26 cellular contexts compared by ENCODE assay signal in genomic region chr3:156637480-156638022, GRCh38. TPM values are rescaled to one million over a fixed set of nuclear protein-coding genes. Genes with fewer than 3 reads are reported as not detected.
DNase-seq lines count a peak whose midpoint lies in the region; ATAC-seq, FAIRE-seq and TF ChIP-seq lines count a peak whose summit lies in the region.
"Had no signal": no experiment of that assay in that cellular context is flagged by ENCODE, and none has a peak within 500 bp of the region (broad histone marks: within the 10 kb centered on the region; RNA-seq: fewer than 3 reads in every experiment).

No MANE protein-coding gene starts in this region.

- ATAC-seq in GM12878 (peak; percentile 37; the same call in 1 of the 3 replicates), upper lobe of right lung (no peak)
- ATAC-seq: A549, Panc1 had no signal

- H3K27ac ChIP-seq in GM12878 (ENCODE audit: control insufficient read depth, insufficient read depth) (no peak overlapping the region), keratinocyte (ENCODE audit: control insufficient read depth, insufficient read depth, low read length) (no peak overlapping the region), upper lobe of right lung (no peak overlapping the region)
- H3K27ac ChIP-seq: A549; BLaER1 treated with 17β-estradiol and CSF1 and Interleukin-3, amounts not matched to agents 10 nM and 100 nM; HL-60; RWPE1 had no signal

- H4K20me1 ChIP-seq in GM12878 (ENCODE audit: control insufficient read depth, insufficient read depth) (no peaks in the 10 kb centered on the region), keratinocyte (ENCODE audit: control insufficient read depth, extremely low read depth, insufficient read depth, low read length) (no peaks in the 10 kb centered on the region)
- H4K20me1 ChIP-seq: BLaER1 treated with 17β-estradiol and CSF1 and Interleukin-3, amounts not matched to agents 10 nM and 100 nM had no signal

- RAD21 ChIA-PET in GM12878 (lab: Charles Lee; ENCODE audit: unreplicated experiment), result no interaction called here

- no peak for TF ChIP-seq POLR2A in GM12878 (IDR thresholded peaks at IDR 0.05; ENCODE audit: low read depth, low read length)

- no peak for TF ChIP-seq CTCF in GM12878 (IDR thresholded peaks at IDR 0.05 in 2 of 3, conservative IDR thresholded peaks at IDR 0.05 in 1 of 3; ENCODE audit: control insufficient read depth in 2 of 3, extremely low read depth in 1 of 3, insufficient read depth in 1 of 3, low read depth in 3 of 3, low read length in 3 of 3)
- no peak for TF ChIP-seq CTCF in keratinocyte (optimal IDR thresholded peaks at IDR 0.05 in 1 of 3, IDR thresholded peaks at IDR 0.05 in 1 of 3, conservative IDR thresholded peaks at IDR 0.05 in 1 of 3; ENCODE audit: extremely low read depth in 1 of 3, insufficient read depth in 2 of 3, low read length in 3 of 3)
- TF ChIP-seq CTCF in upper lobe of right lung (IDR thresholded peaks at IDR 0.05), result no peak
- no peak for TF ChIP-seq CTCF in GM10248 (IDR thresholded peaks at IDR 0.05; ENCODE audit: control extremely low read depth, extremely low read depth, low read depth, missing control alignments)

- no peak for TF ChIP-seq RAD21 in GM12878 (IDR thresholded peaks at IDR 0.05; ENCODE audit: insufficient read depth, low read depth, low read length)

- H3K4me2 ChIP-seq in GM12878 (ENCODE audit: control insufficient read depth, insufficient read depth) (no peak overlapping the region), keratinocyte (ENCODE audit: control insufficient read depth, extremely low read depth, insufficient read depth, low read depth, low read length) (no peak overlapping the region)
- H3K4me2 ChIP-seq: A549; BLaER1 treated with 17β-estradiol and CSF1 and Interleukin-3, amounts not matched to agents 10 nM and 100 nM had no signal

- H3K36me3 ChIP-seq in GM12878 (ENCODE audit: control insufficient read depth in 2 of 2, insufficient read depth in 2 of 2, low read length in 1 of 2), result no peaks in the 10 kb centered on the region
- no peaks in the 10 kb centered on the region for H3K36me3 ChIP-seq in keratinocyte (ENCODE audit: control insufficient read depth in 2 of 2, extremely low read depth in 1 of 2, insufficient read depth in 2 of 2, low read length in 2 of 2)
- no peaks in the 10 kb centered on the region for H3K36me3 ChIP-seq in upper lobe of right lung
- H3K36me3 ChIP-seq: BLaER1 treated with 17β-estradiol and CSF1 and Interleukin-3, amounts not matched to agents 10 nM and 100 nM had no signal

- no TSS peak for BruUV-seq in GM12878 (replicated peaks; lab: Mats Ljungman, UMichigan)

- H3K9ac ChIP-seq in GM12878 (ENCODE audit: control insufficient read depth, insufficient read depth, low read length), result no peak overlapping the region
- H3K9ac ChIP-seq in keratinocyte (ENCODE audit: control insufficient read depth, extremely low read depth, insufficient read depth, low read length), result no peak overlapping the region
- H3K9ac ChIP-seq: BLaER1 treated with 17β-estradiol and CSF1 and Interleukin-3, amounts not matched to agents 10 nM and 100 nM had no signal

- intact Hi-C loops in GM12878 (cut with micrococcal nuclease; ENCODE audit: unreplicated experiment), result no loop called here
- intact Hi-C loops in upper lobe of right lung (cut with DNase I), result no loop called here

- FAIRE-seq in GM12878 (lab: Jason Lieb, UNC) (no peak), keratinocyte (lab: Jason Lieb, UNC) (peak; percentile 69)
- FAIRE-seq: A549, G401.6, GM12891, H54 had no signal

- H3K4me1 ChIP-seq in GM12878 (ENCODE audit: control insufficient read depth, insufficient read depth, low read length) (no peaks in the 10 kb centered on the region; the same call in 1 of the 2 replicates), keratinocyte (ENCODE audit: control insufficient read depth, extremely low read depth, insufficient read depth, low read length) (peaks cover 8% of the 10 kb centered on the region), upper lobe of right lung (peaks cover 7% of the 10 kb centered on the region)
- H3K4me1 ChIP-seq: A549 had no signal

- in situ Hi-C loops in GM12878 (cut with MboI), result no loop called here

- dilution Hi-C loops in keratinocyte (cut with MboI; ENCODE audit: extremely low pct_ligation_motif_present, low sequenced_read_pairs), result no loop called here

- TF ChIP-seq EP300 in GM12878 (IDR thresholded peaks at IDR 0.05; ENCODE audit: borderline replicate concordance in 1 of 2, control insufficient read depth in 1 of 2, low read depth in 2 of 2, low read length in 2 of 2), result no peak

- POLR2A ChIA-PET in GM12878 (lab: Charles Lee) (interaction anchor here (0.6 kb wide), 1 partner anchor 183 kb away, joined by 3 read pairs; no protein-coding TSS in a partner anchor), GM10248 (lab: Yijun Ruan, JAX) (interaction anchor here (0.7 kb wide), 1 partner anchor 541 kb away, joined by 7 read pairs; no protein-coding TSS in a partner anchor)

- H3K9me3 ChIP-seq in GM12878 (replicated peaks; ENCODE audit: control insufficient read depth, insufficient read depth, low read length) (no peaks in the 10 kb centered on the region), keratinocyte (ENCODE audit: control insufficient read depth, low read depth, low read length) (no peaks in the 10 kb centered on the region), upper lobe of right lung (no peaks in the 10 kb centered on the region)
- H3K9me3 ChIP-seq: A549; BLaER1 treated with 17β-estradiol and CSF1 and Interleukin-3, amounts not matched to agents 10 nM and 100 nM had no signal

- no peaks in the 10 kb centered on the region for H3K27me3 ChIP-seq in GM12878 (replicated peaks in 1 of 2; ENCODE audit: control insufficient read depth in 2 of 2, insufficient read depth in 2 of 2, low read length in 1 of 2)
- no peaks in the 10 kb centered on the region for H3K27me3 ChIP-seq in keratinocyte (ENCODE audit: control insufficient read depth, extremely low read depth, insufficient read depth, low read length)
- no peaks in the 10 kb centered on the region for H3K27me3 ChIP-seq in upper lobe of right lung
- H3K27me3 ChIP-seq: BLaER1 treated with 17β-estradiol and CSF1 and Interleukin-3, amounts not matched to agents 10 nM and 100 nM had no signal

- no peak overlapping the region for H3K4me3 ChIP-seq in GM12878
- no peak overlapping the region for H3K4me3 ChIP-seq in keratinocyte (ENCODE audit: control insufficient read depth in 2 of 3, extremely low read depth in 1 of 3, insufficient read depth in 2 of 3, low read depth in 1 of 3, low read length in 3 of 3)
- no peak overlapping the region for H3K4me3 ChIP-seq in upper lobe of right lung
- H3K4me3 ChIP-seq: A549; BLaER1 treated with 17β-estradiol and CSF1 and Interleukin-3, amounts not matched to agents 10 nM and 100 nM had no signal

- SMC1A ChIA-PET in GM12878 (lab: Charles Lee; ENCODE audit: uncharacterized antibody, unreplicated experiment), result interaction anchor here (0.9 to 3.4 kb wide), 3 partner anchors 10 to 83 kb away, joined by 3 to 9 read pairs (median 3); partner anchors contain the start of gene SSR3

- 34% methylated on average over 3 of the region's 3 CpGs for WGBS in GM12878 (ENCODE audit: insufficient coverage, insufficient replicate concordance, low lambda C conversion rate, missing lambda C conversion rate)

- CTCF ChIA-PET in GM12878 (lab: Yijun Ruan, JAX), result interaction anchor here (0.6 to 1.4 kb wide), 3 partner anchors 8 to 183 kb away, joined by 3 to 4 read pairs (median 3); no protein-coding TSS in a partner anchor
- CTCF ChIA-PET in GM10248 (lab: Yijun Ruan, JAX), result interaction anchor here (1.5 kb wide), 1 partner anchor 9 kb away, joined by 4 read pairs; no protein-coding TSS in a partner anchor

- peak; percentile 53 for DNase-seq in M059J (ENCODE audit: low read depth)
- DNase-seq in GM12878 (ENCODE audit: low read depth, low spot score), result no peak
- no peak for DNase-seq in keratinocyte (ENCODE audit: low read depth, low spot score)
- peak; percentile 50 for DNase-seq in renal cortical epithelial cell (ENCODE audit: low read depth)
- DNase-seq in upper lobe of right lung, result no peak
- DNase-seq in T1000 (lab: John Stamatoyannopoulos, UW), result no peak
- DNase-seq in GM10248 (ENCODE audit: extremely low spot score), result no peak
- DNase-seq: AML-193; CD4-positive, alpha-beta T cell; COR-L47; DMS53; MV-4-11; NCI-H1105 treated with DMSO at 0.1 percent for 48 hours; NCI-H2029; NCI-H446; NCI-H524 treated with DMSO at 0.1 percent for 48 hours; NCI-H774; SHP77 treated with DMSO at 0.1 percent for 48 hours had no signal

- no peaks in the 10 kb centered on the region for H3K79me2 ChIP-seq in GM12878 (ENCODE audit: control insufficient read depth, insufficient read depth, low read length)
- H3K79me2 ChIP-seq in keratinocyte (ENCODE audit: control insufficient read depth, insufficient read depth, low read length), result no peaks in the 10 kb centered on the region

- no peak overlapping the region for H2AFZ ChIP-seq in GM12878 (ENCODE audit: control insufficient read depth, low read depth, low read length)
- H2AFZ ChIP-seq in keratinocyte (ENCODE audit: control insufficient read depth, low read length), result no peak overlapping the region

- H3K9me1 ChIP-seq in keratinocyte (ENCODE audit: control insufficient read depth, extremely low read depth, insufficient read depth, low read length), result no peaks in the 10 kb centered on the region

RNA-seq across cellular contexts. Expression of gene TIPARP, which starts 36.8 kb away (rescaled TPM):
- 89.0 and 110 TPM in 2 replicates for total RNA-seq in M059J (2014; rRNA removed; shearing (Covaris generic))
- total RNA-seq in GM12878 (2013; cell fraction: nucleolus; rRNA removed), result 60.0 and 68.9 TPM in 2 replicates
- total RNA-seq in GM12878 (2014; rRNA removed) (17.8 and 23.4 TPM in 2 replicates), GM12878 (2014; rRNA removed; fragmentation: Illumina TruSeq; extraction: Trizol) (21.5 TPM in 2 replicates), GM12878 (2021) (13.8 and 14.8 TPM in 2 replicates), renal cortical epithelial cell (70.8 and 90.6 TPM in 2 replicates), upper lobe of right lung (56.9 TPM)
- 12.8 TPM for polyA plus RNA-seq in GM12878 (2011; ENCODE audit: low read depth)
- polyA plus RNA-seq in GM12878 (2011; rRNA removed) (13.5 and 17.2 TPM in 2 replicates), GM12878 (2014; fragmentation: Illumina TruSeq; extraction: Trizol) (17.8 and 22.1 TPM in 2 replicates), GM12878 (2014; fragmentation: Nextera tagmentation; extraction: Ambion mirVana) (1 to 10 TPM; 3.2 to 3.3 TPM), GM12878 (2014; rRNA removed) (7.6 and 9.3 TPM in 2 replicates), GM12878 (2016; fragmentation: Nextera tagmentation; extraction: Ambion mirVana) (1 to 10 TPM; 6.1 to 7.9 TPM), keratinocyte (41.5 to 62.0 TPM (median 44.6 TPM) in 3 replicates)
- 5.4 and 9.3 TPM in 2 replicates for polyA plus RNA-seq in GM12878 (2011; cell fraction: cytosol; rRNA removed)
- 12.0 and 17.3 TPM in 2 replicates for polyA plus RNA-seq in GM12878 (2011; cell fraction: nucleus; rRNA removed)
- polyA plus RNA-seq in GM12878 (2012), result 16.9 and 22.4 TPM in 2 replicates
- 17.3 and 21.8 TPM in 2 replicates for polyA minus RNA-seq in GM12878 (2011; rRNA and poly(A)+ RNA removed)
- 6.5 and 7.7 TPM in 2 replicates for polyA minus RNA-seq in GM12878 (2011; cell fraction: cytosol; rRNA and poly(A)+ RNA removed)
- polyA minus RNA-seq in GM12878 (2011; cell fraction: nucleus; rRNA and poly(A)+ RNA removed), result 41.8 and 42.7 TPM in 2 replicates
- polyA plus RNA-seq in keratinocyte (2011; ENCODE audit: low read depth), result 22.3 TPM
- 24.6 and 53.9 TPM in 2 replicates for polyA plus RNA-seq in keratinocyte (2011; cell fraction: cytosol; rRNA removed)
- 42.8 and 54.5 TPM in 2 replicates for polyA plus RNA-seq in keratinocyte (2011; cell fraction: nucleus; rRNA removed)
- 42.8 and 45.7 TPM in 2 replicates for polyA plus RNA-seq in keratinocyte (2012; ENCODE audit: low replicate concordance)
- polyA minus RNA-seq in keratinocyte, result 45.3 to 110 TPM (median 47.2 TPM) in 3 replicates
- 21.5 TPM for polyA minus RNA-seq in keratinocyte (2011; cell fraction: cytosol; rRNA and poly(A)+ RNA removed)
- 50.3 and 114 TPM in 2 replicates for polyA minus RNA-seq in keratinocyte (2011; cell fraction: nucleus; rRNA and poly(A)+ RNA removed)

Comparison
In these comparisons a context has a peak if more than half of its experiments do, and no peak if none do; other contexts are left out.
1. DNase-seq: peak in M059J (single experiment) and renal cortical epithelial cell (single experiment); none in GM12878 (single experiment), keratinocyte (single experiment), upper lobe of right lung (single experiment), T1000 (single experiment) and GM10248 (single experiment).